ENCODE assay signal across 20 cellular contexts in genomic region chr7:142537760-142538159, GRCh38.
A peak's percentile ranks its signal among the peaks of the same experiment; 100 is the strongest.
DNase-seq lines count a peak whose midpoint lies in the region; ATAC-seq, FAIRE-seq and TF ChIP-seq lines count a peak whose summit lies in the region.
"Had no signal": no experiment of that assay in that cellular context is flagged by ENCODE, and none has a peak within 500 bp of the region (broad histone marks: within the 10 kb centered on the region; RNA-seq: fewer than 3 reads in every experiment).

No MANE protein-coding gene starts in this region.

- H3K27ac Mint-ChIP-seq in activated naive CD8-positive, alpha-beta T cell: peak overlapping the region; percentile 22
- no peak overlapping the region for H3K27ac Mint-ChIP-seq in activated naive CD8-positive, alpha-beta T cell treated with anti-CD3 and anti-CD28 coated beads for 36 hours
- H3K27ac Mint-ChIP-seq: HFFc6 had no signal

- POLR2A ChIA-PET in endothelial cell of umbilical vein (lab: Charles Lee): interaction anchor here (0.6 to 0.7 kb wide), 2 partner anchors 271 to 746 kb away, joined by 3 read pairs; no protein-coding TSS in a partner anchor

- no peaks in the 10 kb centered on the region for H3K9me3 Mint-ChIP-seq in activated naive CD8-positive, alpha-beta T cell (ENCODE audit: low read depth)
- no peaks in the 10 kb centered on the region for H3K9me3 Mint-ChIP-seq in activated naive CD8-positive, alpha-beta T cell treated with anti-CD3 and anti-CD28 coated beads for 36 hours
- H3K9me3 Mint-ChIP-seq: HFFc6 had no signal

- no peaks in the 10 kb centered on the region for H3K27me3 ChIP-seq in endothelial cell of umbilical vein (ENCODE audit: control insufficient read depth in 2 of 2, insufficient read depth in 2 of 2, low read length in 2 of 2)
- H3K27me3 ChIP-seq: BLaER1 treated with 17β-estradiol and CSF1 and Interleukin-3, amounts not matched to agents 10 nM and 100 nM had no signal

- no peak overlapping the region for H3K4me3 Mint-ChIP-seq in activated naive CD8-positive, alpha-beta T cell
- H3K4me3 Mint-ChIP-seq in activated naive CD8-positive, alpha-beta T cell treated with anti-CD3 and anti-CD28 coated beads for 36 hours: no peak overlapping the region
- H3K4me3 Mint-ChIP-seq: HFFc6 had no signal

- TF ChIP-seq POLR2A in endothelial cell of umbilical vein (IDR thresholded peaks at IDR 0.05; ENCODE audit: low read depth, low read length): no peak

- H3K27me3 Mint-ChIP-seq in activated naive CD8-positive, alpha-beta T cell: no peaks in the 10 kb centered on the region
- no peaks in the 10 kb centered on the region for H3K27me3 Mint-ChIP-seq in activated naive CD8-positive, alpha-beta T cell treated with anti-CD3 and anti-CD28 coated beads for 36 hours

- H3K36me3 ChIP-seq in endothelial cell of umbilical vein (ENCODE audit: control insufficient read depth in 2 of 2, extremely low read depth in 1 of 2, insufficient read depth in 2 of 2, low read length in 2 of 2): no peaks in the 10 kb centered on the region
- H3K36me3 ChIP-seq: BLaER1 treated with 17β-estradiol and CSF1 and Interleukin-3, amounts not matched to agents 10 nM and 100 nM had no signal

- H3K4me1 Mint-ChIP-seq in activated naive CD8-positive, alpha-beta T cell (ENCODE audit: low read depth): peaks cover 31% of the 10 kb centered on the region
- H3K4me1 Mint-ChIP-seq in activated naive CD8-positive, alpha-beta T cell treated with anti-CD3 and anti-CD28 coated beads for 36 hours: peaks cover 25% of the 10 kb centered on the region

- H3K9me1 ChIP-seq in endothelial cell of umbilical vein (replicated peaks; ENCODE audit: control insufficient read depth, extremely low read depth, insufficient read depth, low read length): no peaks in the 10 kb centered on the region

- no peak for TF ChIP-seq CTCF in endothelial cell of umbilical vein (IDR thresholded peaks at IDR 0.05; ENCODE audit: extremely low read depth in 1 of 2, insufficient read depth in 1 of 2, low read depth in 1 of 2, low read length in 2 of 2)

- H2AFZ ChIP-seq in endothelial cell of umbilical vein (ENCODE audit: low read depth, low read length): no peak overlapping the region

- H4K20me1 ChIP-seq in endothelial cell of umbilical vein (replicated peaks; ENCODE audit: control insufficient read depth, extremely low read depth, insufficient read depth, low read length): no peaks in the 10 kb centered on the region
- H4K20me1 ChIP-seq: BLaER1 treated with 17β-estradiol and CSF1 and Interleukin-3, amounts not matched to agents 10 nM and 100 nM had no signal

- dilution Hi-C loops in endothelial cell of umbilical vein (cut with MboI; ENCODE audit: extremely low pct_ligation_motif_present, low sequenced_read_pairs): no loop called here

- H3K4me2 ChIP-seq in endothelial cell of umbilical vein (ENCODE audit: insufficient read depth, low read length): no peak overlapping the region
- H3K4me2 ChIP-seq: BLaER1 treated with 17β-estradiol and CSF1 and Interleukin-3, amounts not matched to agents 10 nM and 100 nM had no signal

- H3K79me2 ChIP-seq in endothelial cell of umbilical vein (ENCODE audit: control insufficient read depth, insufficient read depth, low read length): no peaks in the 10 kb centered on the region

- H3K9me3 ChIP-seq in endothelial cell of umbilical vein (replicated peaks; ENCODE audit: control insufficient read depth, insufficient read depth, low read length): no peaks in the 10 kb centered on the region
- H3K9me3 ChIP-seq: BLaER1 treated with 17β-estradiol and CSF1 and Interleukin-3, amounts not matched to agents 10 nM and 100 nM had no signal

- no peak for FAIRE-seq in endothelial cell of umbilical vein (lab: Jason Lieb, UNC)
- FAIRE-seq: D721Med had no signal

- H3K4me1 ChIP-seq in endothelial cell of umbilical vein (ENCODE audit: control insufficient read depth, extremely low read depth, insufficient read depth, low read length): peaks cover 41% of the 10 kb centered on the region

- CTCF ChIA-PET in endothelial cell of umbilical vein (lab: Charles Lee): interaction anchor here (0.6 to 5.2 kb wide), 15 partner anchors 11 to 678 kb away, joined by 3 to 181 read pairs (median 6); no protein-coding TSS in a partner anchor

- no peak for ATAC-seq in left lobe of liver
- ATAC-seq in GM21360 (IDR thresholded peaks at IDR 0.05; ENCODE audit: unreplicated experiment): no peak
- ATAC-seq in HG03571 (IDR thresholded peaks at IDR 0.05; ENCODE audit: unreplicated experiment): no peak
- ATAC-seq: Panc1 had no signal

- H3K4me3 ChIP-seq in endothelial cell of umbilical vein (replicated peaks in 1 of 3; ENCODE audit: insufficient read depth in 1 of 3, low read depth in 1 of 3, low read length in 3 of 3): no peak overlapping the region
- H3K4me3 ChIP-seq: BLaER1 treated with 17β-estradiol and CSF1 and Interleukin-3, amounts not matched to agents 10 nM and 100 nM had no signal

- intact Hi-C loops in endothelial cell of umbilical vein (cut with micrococcal nuclease): loop anchor here (5.0 kb wide), 2 partner anchors 150 to 315 kb away; no protein-coding TSS in a partner anchor

- no peak overlapping the region for H3K9ac ChIP-seq in endothelial cell of umbilical vein (replicated peaks; ENCODE audit: extremely low read depth, insufficient read depth, low read length)
- H3K9ac ChIP-seq: BLaER1 treated with 17β-estradiol and CSF1 and Interleukin-3, amounts not matched to agents 10 nM and 100 nM had no signal

- no peaks in the 10 kb centered on the region for H3K36me3 Mint-ChIP-seq in activated naive CD8-positive, alpha-beta T cell
- no peaks in the 10 kb centered on the region for H3K36me3 Mint-ChIP-seq in activated naive CD8-positive, alpha-beta T cell treated with anti-CD3 and anti-CD28 coated beads for 36 hours

- BruUV-seq in endothelial cell of umbilical vein (replicated peaks; lab: Mats Ljungman, UMichigan): no TSS peak

- DNase-seq in activated naive CD8-positive, alpha-beta T cell treated with anti-CD3 and anti-CD28 coated beads for 36 hours: no peak
- DNase-seq in LHCN-M2 (ENCODE audit: low read depth): peak; percentile 88
- DNase-seq in endothelial cell of umbilical vein (ENCODE audit: low read depth, low spot score): peak; percentile 26
- no peak for DNase-seq in left lobe of liver (ENCODE audit: low spot score)
- DNase-seq: DMS79, H7, HFFc6, Kasumi-1, NCI-H1092 treated with DMSO at 0.1 percent for 48 hours, NCI-H146, NCI-H2029 treated with DMSO at 0.1 percent for 48 hours, NCI-H2171, NCI-H446 treated with DMSO at 0.1 percent for 48 hours, NCI-H69 had no signal

- H3K27ac ChIP-seq in endothelial cell of umbilical vein (ENCODE audit: insufficient read depth, low read depth, low read length): peak overlapping the region; percentile 32
- H3K27ac ChIP-seq: BLaER1 treated with 17β-estradiol and CSF1 and Interleukin-3, amounts not matched to agents 10 nM and 100 nM had no signal

TF ChIP-seq in endothelial cell of umbilical vein, 7 proteins besides CTCF, POLR2A, EP300 and RAD21:
- TF ChIP-seq GATA2 (IDR thresholded peaks at IDR 0.05; ENCODE audit: insufficient read depth, insufficient read length, low read depth, low read length) (peak; percentile 64), POLR2AphosphoS5 (IDR thresholded peaks at IDR 0.05; ENCODE audit: insufficient read depth, low read depth, low read length) (no peak), EZH2 (IDR thresholded peaks at IDR 0.05; ENCODE audit: borderline replicate concordance, low read depth, low read length, severe bottlenecking) (no peak), JUN (IDR thresholded peaks at IDR 0.05; ENCODE audit: borderline replicate concordance, insufficient read depth, insufficient read length, low read depth) (peak; percentile 16), MYC (IDR thresholded peaks at IDR 0.05; ENCODE audit: low read depth, low read length) (no peak), FOS (IDR thresholded peaks at IDR 0.05; ENCODE audit: borderline replicate concordance, insufficient read depth, low read length) (peak; percentile 35)

Comparison
In these comparisons a context has a peak if more than half of its experiments do, and no peak if none do; other contexts are left out.
1. DNase-seq: peak in LHCN-M2 (single experiment) and endothelial cell of umbilical vein (single experiment); none in activated naive CD8-positive, alpha-beta T cell treated with anti-CD3 and anti-CD28 coated beads for 36 hours (single experiment) and left lobe of liver (single experiment).